In the genomic region with DNA sequence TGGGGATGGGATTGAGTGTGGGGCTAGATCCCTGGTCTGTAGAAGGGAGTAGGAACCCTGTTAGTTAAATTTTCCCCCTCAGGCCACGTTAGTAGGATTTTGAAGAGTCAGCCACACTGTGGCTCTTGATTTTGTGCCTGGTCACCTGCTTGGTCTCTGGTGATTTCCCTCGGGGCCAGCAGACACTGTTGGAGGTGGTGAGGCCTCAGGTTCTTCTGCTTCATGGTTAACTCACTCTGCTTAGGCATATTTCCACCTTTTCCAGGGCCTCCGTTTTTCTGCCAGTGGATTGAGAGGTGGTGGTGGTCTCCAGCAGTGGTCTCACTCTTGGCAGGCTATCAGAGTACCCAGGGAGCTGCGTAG, we compare ENCODE assay signal across 11 cellular contexts. TPM values are rescaled to one million over a fixed set of nuclear protein-coding genes. Genes with fewer than 3 reads are reported as not detected.
DNase-seq lines count a peak whose midpoint lies in the region; ATAC-seq, FAIRE-seq and TF ChIP-seq lines count a peak whose summit lies in the region.
"Had no signal": no experiment of that assay in that cellular context is flagged by ENCODE, and none has a peak within 500 bp of the region (broad histone marks: within the 10 kb centered on the region; RNA-seq: fewer than 3 reads in every experiment).

No MANE protein-coding gene starts in this region.

- H3K27me3 Mint-ChIP-seq in HFFc6 (ENCODE audit: insufficient read depth) (no peaks in the 10 kb centered on the region), glutamatergic neuron (ENCODE audit: unreplicated experiment) (peaks cover 18% of the 10 kb centered on the region)
- H3K27me3 Mint-ChIP-seq in activated CD8-positive, alpha-beta T cell treated with anti-CD3 and anti-CD28 coated beads, Interleukin-2, amount 10 ng/mL, durations not matched to agents 7 days and 5 days (ENCODE audit: low read depth) = no peaks in the 10 kb centered on the region
- H3K27me3 Mint-ChIP-seq: stimulated activated naive B cell treated with anti-CD40 and anti-IgM and Interleukin-4, amounts not matched to agents 10 μg/mL and 1 μg/mL and 100 μg/mL, for 72 hours had no signal

- H3K9me3 ChIP-seq in small intestine (ENCODE audit: control insufficient read depth, low read depth) = no peaks in the 10 kb centered on the region

- peaks cover 21 to 46% of the 10 kb centered on the region in 2 donors for H3K4me1 ChIP-seq in small intestine (ENCODE audit: control insufficient read depth in 2 of 2, insufficient read depth in 1 of 2, low read depth in 1 of 2, low read length in 1 of 2)

- no peak for ATAC-seq in activated CD8-positive, alpha-beta T cell treated with anti-CD3 and anti-CD28 coated beads, Interleukin-2, amount 10 ng/mL, durations not matched to agents 7 days and 5 days
- ATAC-seq in HG03378 (IDR thresholded peaks at IDR 0.05; ENCODE audit: unreplicated experiment) (no peak), GM21367 (IDR thresholded peaks at IDR 0.05; ENCODE audit: unreplicated experiment) (no peak)

- H3K27me3 ChIP-seq in small intestine (ENCODE audit: control insufficient read depth in 2 of 2, insufficient read depth in 2 of 2, low read length in 2 of 2) = no peaks in the 10 kb centered on the region

- no peaks in the 10 kb centered on the region for H3K36me3 ChIP-seq in small intestine (ENCODE audit: control insufficient read depth in 2 of 2, insufficient read depth in 2 of 2, low read length in 2 of 2)

- no peak overlapping the region for H3K4me3 ChIP-seq in small intestine (ENCODE audit: low read depth in 1 of 2, low read length in 2 of 2)
- H3K4me3 ChIP-seq: SK-N-MC had no signal

- POLR2A ChIA-PET in activated CD8-positive, alpha-beta T cell treated with anti-CD3 and anti-CD28 coated beads, Interleukin-2, amount 10 ng/mL, durations not matched to agents 7 days and 5 days (lab: Charles Lee) = interaction anchor here (2.7 to 8.2 kb wide), 2 partner anchors 11 to 28 kb away, joined by 18 to 86 read pairs; no protein-coding TSS in a partner anchor

- H3K27ac Mint-ChIP-seq in HFFc6 (peak overlapping the region; percentile 90), glutamatergic neuron (ENCODE audit: unreplicated experiment) (peak overlapping the region; percentile 53)
- H3K27ac Mint-ChIP-seq in activated CD8-positive, alpha-beta T cell treated with anti-CD3 and anti-CD28 coated beads, Interleukin-2, amount 10 ng/mL, durations not matched to agents 7 days and 5 days = peak overlapping the region; percentile 90

- DNase-seq in HFFc6 (no peak), glutamatergic neuron (no peak), small intestine (no peak), NCI-H526 (lab: John Stamatoyannopoulos, UW) (no peak), islet precursor cell (no peak)
- DNase-seq in activated CD8-positive, alpha-beta T cell treated with anti-CD3 and anti-CD28 coated beads, Interleukin-2, amount 10 ng/mL, durations not matched to agents 7 days and 5 days = no peak
- DNase-seq: NCI-H1694 had no signal

- no peak for FAIRE-seq in small intestine (lab: Jason Lieb, UNC)

- H3K4me3 Mint-ChIP-seq in HFFc6 = peak overlapping the region; percentile 82
- peak overlapping the region; percentile 99 for H3K4me3 Mint-ChIP-seq in activated CD8-positive, alpha-beta T cell treated with anti-CD3 and anti-CD28 coated beads, Interleukin-2, amount 10 ng/mL, durations not matched to agents 7 days and 5 days
- H3K4me3 Mint-ChIP-seq in glutamatergic neuron (ENCODE audit: unreplicated experiment) = peak overlapping the region; percentile 53

- no peak for TF ChIP-seq CTCF in HFFc6 (IDR thresholded peaks at IDR 0.05)
- TF ChIP-seq CTCF in glutamatergic neuron (IDR thresholded peaks at IDR 0.05; ENCODE audit: partially characterized antibody, unreplicated experiment) = no peak

- CTCF ChIA-PET in activated CD8-positive, alpha-beta T cell treated with anti-CD3 and anti-CD28 coated beads, Interleukin-2, amount 10 ng/mL, durations not matched to agents 7 days and 5 days (lab: Charles Lee) = interaction anchor here (0.9 to 35.6 kb wide), 7 partner anchors 12 to 76 kb away, joined by 3 to 1113 read pairs (median 30); no protein-coding TSS in a partner anchor

- H3K9me3 Mint-ChIP-seq in HFFc6 (no peaks in the 10 kb centered on the region), glutamatergic neuron (ENCODE audit: unreplicated experiment) (peaks cover 14% of the 10 kb centered on the region)
- H3K9me3 Mint-ChIP-seq in activated CD8-positive, alpha-beta T cell treated with anti-CD3 and anti-CD28 coated beads, Interleukin-2, amount 10 ng/mL, durations not matched to agents 7 days and 5 days (ENCODE audit: insufficient read depth) = no peaks in the 10 kb centered on the region
- H3K9me3 Mint-ChIP-seq: stimulated activated naive B cell treated with anti-CD40 and anti-IgM and Interleukin-4, amounts not matched to agents 10 μg/mL and 1 μg/mL and 100 μg/mL, for 72 hours had no signal

- H3K36me3 Mint-ChIP-seq in HFFc6 (ENCODE audit: low read depth) = peaks cover 13% of the 10 kb centered on the region
- peaks cover 67% of the 10 kb centered on the region for H3K36me3 Mint-ChIP-seq in activated CD8-positive, alpha-beta T cell treated with anti-CD3 and anti-CD28 coated beads, Interleukin-2, amount 10 ng/mL, durations not matched to agents 7 days and 5 days (ENCODE audit: low read depth)
- H3K36me3 Mint-ChIP-seq in glutamatergic neuron (ENCODE audit: unreplicated experiment) = no peaks in the 10 kb centered on the region

- WGBS in small intestine, 3 donors = 40 to 49% (median 48%) methylated on average over 4 of the region's 4 CpGs

- H3K4me1 Mint-ChIP-seq in HFFc6 (ENCODE audit: low read depth) (peaks cover 78% of the 10 kb centered on the region), glutamatergic neuron (ENCODE audit: low read depth, unreplicated experiment) (peaks cover 56% of the 10 kb centered on the region)
- H3K4me1 Mint-ChIP-seq in activated CD8-positive, alpha-beta T cell treated with anti-CD3 and anti-CD28 coated beads, Interleukin-2, amount 10 ng/mL, durations not matched to agents 7 days and 5 days (ENCODE audit: low read depth) = peaks cover 76% of the 10 kb centered on the region

- peak overlapping the region; percentile 22 to 92 for H3K27ac ChIP-seq in small intestine (ENCODE audit: low read depth in 1 of 2, low read length in 1 of 2)
- H3K27ac ChIP-seq: SK-N-MC had no signal

RNA-seq across cellular contexts. Expression of gene TSPAN14, which starts 4.1 kb away (rescaled TPM):
- 10 to 100 TPM; 72.9 to 96.2 (median 84.5) TPM for total RNA-seq in HFFc6 (2021; fragmentation: NEBNext Ultra II Directional; extraction: Animal tissue kit (Norgen Biotek cat#: 25700))
- 100 to 1,000 TPM; 109 to 117 TPM for total RNA-seq in activated CD8-positive, alpha-beta T cell treated with anti-CD3 and anti-CD28 coated beads, Interleukin-2, amount 10 ng/mL, durations not matched to agents 7 days and 5 days
- total RNA-seq in glutamatergic neuron (ENCODE audit: unreplicated experiment) = 141 TPM
- 10 to 100 TPM in 1 of 3 donors, 1 to 10 TPM in 2; 7.4 to 56.5 (median 8.4) TPM for polyA plus RNA-seq in small intestine

RNA-seq across cellular contexts. Expression of gene PRXL2A, which starts 49.9 kb away (rescaled TPM):
- under 1 TPM in 3 of 6 experiments, not detected in 3; 0.15 to 0.52 (median 0.28) TPM for total RNA-seq in HFFc6 (2021; fragmentation: NEBNext Ultra II Directional; extraction: Animal tissue kit (Norgen Biotek cat#: 25700))
- 10 to 100 TPM; 14.9 to 15.3 TPM for total RNA-seq in activated CD8-positive, alpha-beta T cell treated with anti-CD3 and anti-CD28 coated beads, Interleukin-2, amount 10 ng/mL, durations not matched to agents 7 days and 5 days
- 164 TPM for total RNA-seq in glutamatergic neuron (ENCODE audit: unreplicated experiment)
- polyA plus RNA-seq in small intestine = 10 to 100 TPM; 40.9 to 58.6 (median 55.2) TPM

Comparison
In these comparisons a context has a peak if more than half of its experiments do, and no peak if none do; other contexts are left out.
1. RNA of gene PRXL2A, which starts 49.9 kb away (total RNA-seq): 164 TPM in glutamatergic neuron (single experiment) and 14.9 to 15.3 TPM in activated CD8-positive, alpha-beta T cell treated with anti-CD3 and anti-CD28 coated beads, Interleukin-2, amount 10 ng/mL, durations not matched to agents 7 days and 5 days; 0.15 to 0.52 TPM in HFFc6; every median in the first group is over 10 times any median in the second.
2. Peak in every context shown above with its lines, with median percentiles within 50 percentile points of each other: H3K27ac Mint-ChIP-seq and H3K4me3 Mint-ChIP-seq.